Comparison of ENCODE assay signal across 8 cellular contexts in the genomic region with DNA sequence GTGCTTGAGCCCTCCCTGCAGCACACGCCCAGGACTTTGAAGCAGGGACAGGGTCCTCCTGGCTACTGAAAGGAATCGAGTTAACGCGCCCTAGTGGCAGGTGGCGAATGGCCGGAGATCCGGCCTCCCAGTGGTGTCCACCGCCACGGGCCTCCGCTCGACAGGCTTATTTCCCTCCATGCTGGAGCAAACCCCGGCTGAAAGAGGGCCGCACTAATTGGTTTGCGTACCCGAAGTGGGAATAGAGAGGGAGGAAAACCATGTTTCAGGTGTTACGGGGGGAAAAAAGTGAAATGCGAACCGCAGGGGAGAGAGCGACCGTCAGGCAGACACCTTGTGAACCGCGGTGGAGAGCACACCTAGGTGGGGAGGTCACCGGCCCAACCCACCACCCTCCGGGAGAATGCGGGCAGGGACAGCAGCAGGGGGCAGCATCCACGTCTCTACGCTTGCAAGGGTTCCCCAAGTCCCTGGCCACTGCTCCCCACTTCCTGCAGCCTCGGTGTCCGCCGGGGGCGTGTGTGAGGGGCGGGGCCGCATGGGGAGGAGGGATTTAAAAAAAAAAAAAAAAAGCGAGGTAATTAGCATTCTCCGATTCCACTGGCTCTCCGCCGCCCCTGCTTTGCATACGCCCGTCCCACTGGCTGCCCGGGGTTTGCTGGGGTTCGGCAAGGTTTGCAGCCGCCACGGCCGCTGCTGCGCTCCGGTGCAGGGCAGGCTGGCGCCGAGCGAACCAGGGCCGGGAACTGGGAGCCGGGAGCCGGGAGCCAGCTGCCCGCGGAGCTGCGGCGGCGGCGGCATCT.
DNase-seq lines count a peak whose midpoint lies in the region; ATAC-seq, FAIRE-seq and TF ChIP-seq lines count a peak whose summit lies in the region.

No MANE protein-coding gene starts in this region.

- no TSS peak for BruUV-seq in HepG2 (replicated peaks; lab: Mats Ljungman, UMichigan)

- POLR2A ChIA-PET in HepG2 (lab: Yijun Ruan, JAX): interaction anchor here (2.0 kb wide), 1 partner anchor 26 kb away, joined by 7 read pairs; no protein-coding TSS in a partner anchor

- peak overlapping the region; percentile 76 to 89 (median 82) for H3K4me3 ChIP-seq in HepG2 (replicated peaks in 1 of 3; ENCODE audit: insufficient read depth in 1 of 3, low read depth in 2 of 3, low read length in 3 of 3)

- peak overlapping the region; percentile 94 for H3K4me2 ChIP-seq in HepG2 (ENCODE audit: low read depth, low read length)

- no peak for TF ChIP-seq EP300 in HepG2 (IDR thresholded peaks at IDR 0.05; ENCODE audit: low read depth in 2 of 2, low read length in 2 of 2)
- TF ChIP-seq EP300 in HepG2 (CRISPR knock-in tag; IDR thresholded peaks at IDR 0.05; ENCODE audit: borderline replicate concordance): no peak

- peaks cover 1 to 16% of the 10 kb centered on the region in 2 experiments; a peak in 2 of 5 replicates for H3K27me3 ChIP-seq in HepG2 (ENCODE audit: control insufficient read depth in 1 of 2, insufficient read depth in 2 of 2, low read length in 2 of 2)

- H3K9ac ChIP-seq in HepG2 (ENCODE audit: insufficient read depth, low read depth, low read length): peak overlapping the region; percentile 60

- no peaks in the 10 kb centered on the region for H3K36me3 ChIP-seq in HepG2 (replicated peaks in 1 of 2; ENCODE audit: control insufficient read depth in 1 of 2, insufficient read depth in 2 of 2, low read length in 2 of 2)

- H2AFZ ChIP-seq in HepG2 (ENCODE audit: low read length): peak overlapping the region; percentile 86

- intact Hi-C loops in HepG2 (cut with micrococcal nuclease; ENCODE audit: unreplicated experiment): loop anchor here (1.0 to 5.0 kb wide), 4 partner anchors 35 to 289 kb away; no protein-coding TSS in a partner anchor

- H3K4me1 ChIP-seq in HepG2 (ENCODE audit: insufficient read depth, low read length): peaks cover 18% of the 10 kb centered on the region; the same call in 1 of the 2 replicates

- no peaks in the 10 kb centered on the region for H3K9me3 ChIP-seq in HepG2 (ENCODE audit: low read length)

- in situ Hi-C loops in HepG2 (cut with HindIII; ENCODE audit: extremely low pct_ligation_motif_present, low pct_unique_long_range_greater_than_20kb): loop anchor here (5.0 kb wide), 2 partner anchors 84 to 186 kb away; no protein-coding TSS in a partner anchor

- 4% methylated on average over 29 of the region's 58 CpGs for WGBS in HepG2 (ENCODE audit: low lambda C conversion rate)

- ATAC-seq in GM21526 (IDR thresholded peaks at IDR 0.05; ENCODE audit: low FRiP score, unreplicated experiment): peak; percentile 74
- peak; percentile 95 for ATAC-seq in HepG2

- CTCF ChIA-PET in HepG2 (lab: Yijun Ruan, JAX; ENCODE audit: low intra/inter-chr PET ratio, low total read pairs): interaction anchor here (0.9 to 1.9 kb wide), 4 partner anchors 183 to 289 kb away, joined by 3 to 8 read pairs (median 4); no protein-coding TSS in a partner anchor

- peaks cover 9% of the 10 kb centered on the region for H3K79me2 ChIP-seq in HepG2 (ENCODE audit: insufficient read depth, low read length)

- no peak for FAIRE-seq in HepG2 (lab: Jason Lieb, UNC)

- no peaks in the 10 kb centered on the region for H4K20me1 ChIP-seq in HepG2 (ENCODE audit: insufficient read depth, low read length)

- TF ChIP-seq CTCF in 22Rv1 (IDR thresholded peaks at IDR 0.05) (peak; percentile 45), HepG2 (CRISPR knock-in tag; IDR thresholded peaks at IDR 0.05) (peak; percentile 68)

- TF ChIP-seq RAD21 in HepG2 (CRISPR knock-in tag; IDR thresholded peaks at IDR 0.05): peak; percentile 51

- no peak overlapping the region for H3K27ac ChIP-seq in 22Rv1
- peak overlapping the region; percentile 52 for H3K27ac ChIP-seq in HepG2 (ENCODE audit: extremely low read length, insufficient read depth, low read length)

- peak; percentile 50 to 64; a peak in 3 of 4 replicates for TF ChIP-seq POLR2A in HepG2 (IDR thresholded peaks at IDR 0.05; ENCODE audit: insufficient read depth in 1 of 2, low read depth in 2 of 2, low read length in 2 of 2)

- peak; percentile 90 for DNase-seq in NCI-H2171 treated with DMSO at 0.1 percent for 48 hours (lab: John Stamatoyannopoulos, UW)
- peak; percentile 82 for DNase-seq in activated CD4-positive, alpha-beta T cell treated with anti-CD3 and anti-CD28 coated beads, Interleukin-2, amount 50 U/mL, for 1 hour
- peak; percentile 71 for DNase-seq in dedifferentiated amniotic fluid mesenchymal stem cell (ENCODE audit: extremely low spot score)
- peak; percentile 82 for DNase-seq in HepG2 (ENCODE audit: low spot score)
- peak; percentile 73 to 75 for DNase-seq in stimulated activated CD4-positive, alpha-beta T cell treated with anti-CD3 and anti-CD28 coated beads, Interleukin-2, amount 100 ng/mL, for 48 hours
- no peak for DNase-seq in foreskin melanocyte

TF ChIP-seq in HepG2, 621 proteins besides CTCF, POLR2A, EP300 and RAD21 (continues in another document):
- TF ChIP-seq ATRX (CRISPR knock-in tag; IDR thresholded peaks at IDR 0.05; ENCODE audit: borderline replicate concordance): no peak
- peak; percentile 33; the same call in 1 of the 2 replicates for TF ChIP-seq ZNF292 (CRISPR knock-in tag; IDR thresholded peaks at IDR 0.05; ENCODE audit: borderline replicate concordance, low read depth)
- TF ChIP-seq TAF1 (CRISPR knock-in tag; IDR thresholded peaks at IDR 0.05): peak; percentile 50; the same call in 1 of the 2 replicates
- TF ChIP-seq CHD2 (IDR thresholded peaks at IDR 0.05; ENCODE audit: low read depth, low read length): no peak
- peak; percentile 74 for TF ChIP-seq ZNF687 (CRISPR knock-in tag; IDR thresholded peaks at IDR 0.05)
- 0 out of 2 replicates have a peak, but pooled peaks have one; percentile 29 for TF ChIP-seq THAP7 (CRISPR knock-in tag; IDR thresholded peaks at IDR 0.05)
- TF ChIP-seq STAG1 (CRISPR knock-in tag; IDR thresholded peaks at IDR 0.05): peak; percentile 53
- TF ChIP-seq, protein P1, sequence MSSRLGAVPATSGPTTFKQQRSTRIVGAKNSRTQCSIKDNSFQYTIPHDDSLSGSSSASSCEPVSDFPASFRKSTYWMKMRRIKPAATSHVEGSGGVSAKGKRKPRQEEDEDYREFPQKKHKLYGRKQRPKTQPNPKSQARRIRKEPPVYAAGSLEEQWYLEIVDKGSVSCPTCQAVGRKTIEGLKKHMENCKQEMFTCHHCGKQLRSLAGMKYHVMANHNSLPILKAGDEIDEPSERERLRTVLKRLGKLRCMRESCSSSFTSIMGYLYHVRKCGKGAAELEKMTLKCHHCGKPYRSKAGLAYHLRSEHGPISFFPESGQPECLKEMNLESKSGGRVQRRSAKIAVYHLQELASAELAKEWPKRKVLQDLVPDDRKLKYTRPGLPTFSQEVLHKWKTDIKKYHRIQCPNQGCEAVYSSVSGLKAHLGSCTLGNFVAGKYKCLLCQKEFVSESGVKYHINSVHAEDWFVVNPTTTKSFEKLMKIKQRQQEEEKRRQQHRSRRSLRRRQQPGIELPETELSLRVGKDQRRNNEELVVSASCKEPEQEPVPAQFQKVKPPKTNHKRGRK (CRISPR knock-in tag; IDR thresholded peaks at IDR 0.05): no peak
- TF ChIP-seq KLF16 (CRISPR knock-in tag; IDR thresholded peaks at IDR 0.05): no peak; a peak in 1 of 4 replicates
- TF ChIP-seq MXI1 (IDR thresholded peaks at IDR 0.05; ENCODE audit: borderline replicate concordance, low read depth, low read length): 0 out of 3 replicates have a peak, but pooled peaks have one; percentile 36
